22 cellular contexts compared by ENCODE assay signal in the genomic region with DNA sequence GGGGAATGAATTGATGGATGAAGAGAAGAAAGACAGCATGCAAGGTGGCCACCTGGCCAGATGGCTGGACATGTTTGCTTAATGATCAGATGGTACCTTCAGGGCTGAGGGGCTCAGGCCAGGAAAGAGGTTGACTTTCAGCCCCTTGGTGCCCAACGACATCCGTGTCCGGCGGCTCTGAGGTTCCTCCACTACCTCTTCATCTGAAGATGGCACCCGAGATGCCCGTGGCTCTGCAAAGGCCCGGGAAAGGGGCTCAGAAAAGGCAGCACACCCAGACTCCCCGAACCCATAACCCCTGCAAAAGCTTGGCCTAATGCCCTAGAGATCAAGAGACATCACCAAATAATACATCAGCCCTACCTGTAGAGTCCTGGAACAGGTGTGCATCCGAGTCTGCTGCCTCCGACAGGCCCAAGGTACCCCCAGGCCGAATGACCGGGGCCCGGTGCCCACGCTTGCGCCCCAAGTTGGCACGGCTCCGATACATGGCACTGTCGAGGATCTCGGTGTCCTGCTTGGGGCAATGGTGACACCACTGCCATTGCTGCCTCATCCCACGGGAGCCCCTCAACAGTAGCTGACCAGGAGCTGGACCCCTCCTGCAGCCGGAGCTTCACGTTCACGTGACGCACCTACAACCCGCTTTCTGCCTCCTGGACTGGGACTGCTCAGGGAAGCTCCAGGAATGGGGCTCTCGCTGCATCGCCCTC. TPM values are rescaled to one million over a fixed set of nuclear protein-coding genes. Genes with fewer than 3 reads are reported as not detected.
DNase-seq lines count a peak whose midpoint lies in the region; TF ChIP-seq lines count a peak whose summit lies in the region.
"Had no signal": no experiment of that assay in that cellular context is flagged by ENCODE, and none has a peak within 500 bp of the region (broad histone marks: within the 10 kb centered on the region; RNA-seq: fewer than 3 reads in every experiment).

No MANE protein-coding gene starts in this region.

- DNase-seq in A673 (ENCODE audit: low spot score) (no peak), GM13977 (ENCODE audit: low spot score) (peak; percentile 16), endothelial cell (ENCODE audit: low spot score) (no peak), neuronal stem cell (ENCODE audit: low spot score) (no peak), SJCRH30 (no peak), mesenteric fat pad (ENCODE audit: low spot score) (no peak), NCI-H2196 treated with DMSO at 0.1 percent for 48 hours (lab: John Stamatoyannopoulos, UW; ENCODE audit: unreplicated experiment) (no peak)
- DNase-seq: BE2C, EL, GF-D8, GM23248, HCEC 1CT, KG1, NCI-H1105, NCI-H146, NCI-H2029 treated with DMSO at 0.1 percent for 48 hours, NCI-H345, NCI-H524, NCI-H82 had no signal

- POLR2A ChIA-PET in A673 (lab: Charles Lee; ENCODE audit: low non-redundant PET), result interaction anchor here (0.6 kb wide), 1 partner anchor 53 kb away, joined by 5 read pairs; no protein-coding TSS in a partner anchor

- intact Hi-C loops in A673 (cut with micrococcal nuclease; ENCODE audit: unreplicated experiment), result no loop called here

- peaks cover 18% of the 10 kb centered on the region for H3K27me3 Mint-ChIP-seq in endothelial cell (ENCODE audit: unreplicated experiment)

- no peak for TF ChIP-seq CTCF in A673 (conservative IDR thresholded peaks at IDR 0.05; ENCODE audit: low read depth, low read length)
- TF ChIP-seq CTCF in GM13977 (IDR thresholded peaks at IDR 0.05; ENCODE audit: extremely low read depth, insufficient read depth, missing control alignments), result no peak
- no peak for TF ChIP-seq CTCF in endothelial cell (IDR thresholded peaks at IDR 0.05; ENCODE audit: unreplicated experiment)

- H3K4me2 ChIP-seq in neuronal stem cell (ENCODE audit: insufficient read depth, low read length, poor library complexity, severe bottlenecking), result no peak overlapping the region
- H3K4me2 ChIP-seq: A549 had no signal

- no peak overlapping the region for H2BK12ac ChIP-seq in neuronal stem cell (ENCODE audit: low read length)

- H3K23ac ChIP-seq in neuronal stem cell (ENCODE audit: low read depth, low read length, poor library complexity), result no peak overlapping the region

- H3K27ac ChIP-seq in A673 (ENCODE audit: low read depth, low read length, poor library complexity, severe bottlenecking) (no peak overlapping the region), neuronal stem cell (replicated peaks; ENCODE audit: low read length) (no peak overlapping the region), SJCRH30 (no peak overlapping the region)
- H3K27ac ChIP-seq: A549, GM23248, HL-60 had no signal

- peak overlapping the region; percentile 84 for H3K4me3 Mint-ChIP-seq in endothelial cell (ENCODE audit: unreplicated experiment)

- H2AFZ ChIP-seq in neuronal stem cell (ENCODE audit: low read length), result no peak overlapping the region
- H2AFZ ChIP-seq: GM23248 had no signal

- peaks cover 59% of the 10 kb centered on the region for H3K36me3 Mint-ChIP-seq in endothelial cell (ENCODE audit: low read depth, unreplicated experiment)

- no peak overlapping the region for H2BK120ac ChIP-seq in neuronal stem cell (ENCODE audit: low read depth, low read length)

- CTCF ChIA-PET in A673 (lab: Charles Lee), result no interaction called here

- peaks cover 11% of the 10 kb centered on the region for H3K9me3 ChIP-seq in A673 (ENCODE audit: low read depth, low read length, poor library complexity, severe bottlenecking)
- H3K9me3 ChIP-seq in neuronal stem cell (replicated peaks in 1 of 2; ENCODE audit: control insufficient read depth in 2 of 2, insufficient read depth in 1 of 2, low read depth in 1 of 2, low read length in 2 of 2), result peaks cover 16 to 20% of the 10 kb centered on the region in 2 donors
- peaks cover 4% of the 10 kb centered on the region; the same call in 1 of the 2 replicates for H3K9me3 ChIP-seq in SJCRH30 (replicated peaks)
- H3K9me3 ChIP-seq: BE2C had no signal

- H3K9me3 Mint-ChIP-seq in endothelial cell (ENCODE audit: unreplicated experiment), result no peaks in the 10 kb centered on the region

- TSS peak; percentile 6 for BruUV-seq in A673 (replicated peaks; lab: Mats Ljungman, UMichigan)

- H4K8ac ChIP-seq in neuronal stem cell (ENCODE audit: low read depth, low read length), result no peak overlapping the region

- H3K18ac ChIP-seq in neuronal stem cell (ENCODE audit: low read length), result no peak overlapping the region

- no peak overlapping the region for H3K27ac Mint-ChIP-seq in endothelial cell (ENCODE audit: unreplicated experiment)

- H2AK5ac ChIP-seq in neuronal stem cell (ENCODE audit: low read depth, low read length), result no peak overlapping the region

- H3K4me3 ChIP-seq in A673 (ENCODE audit: low read depth, low read length, poor library complexity, severe bottlenecking), result no peak overlapping the region
- H3K4me3 ChIP-seq in neuronal stem cell (ENCODE audit: low read length in 2 of 2), result no peak overlapping the region
- no peak overlapping the region for H3K4me3 ChIP-seq in SJCRH30
- H3K4me3 ChIP-seq: A549, GM23248 had no signal

- H3K4me1 Mint-ChIP-seq in endothelial cell (ENCODE audit: unreplicated experiment), result peaks cover 13% of the 10 kb centered on the region

- H3K4ac ChIP-seq in neuronal stem cell (ENCODE audit: low read length), result no peak overlapping the region

- H3K9ac ChIP-seq in neuronal stem cell (ENCODE audit: low read depth, low read length, poor library complexity), result peak overlapping the region; percentile 54
- H3K9ac ChIP-seq: GM23248 had no signal

- no peak overlapping the region for H2BK15ac ChIP-seq in neuronal stem cell (ENCODE audit: low read length)

- WGBS in neuronal stem cell (ENCODE audit: extremely low coverage in 2 of 2, insufficient read length in 2 of 2, insufficient replicate concordance in 1 of 2), 2 donors, result no CpG with 5 or more reads among the region's 27 CpGs

- no peak overlapping the region for H4K91ac ChIP-seq in neuronal stem cell (ENCODE audit: low read depth, low read length, poor library complexity)

- H2BK5ac ChIP-seq in neuronal stem cell (ENCODE audit: low read length), result peak overlapping the region; percentile 42

- H3K4me1 ChIP-seq in A673 (ENCODE audit: insufficient read depth, low read length, poor library complexity, severe bottlenecking) (no peaks in the 10 kb centered on the region), neuronal stem cell (ENCODE audit: control insufficient read depth in 2 of 2, insufficient read depth in 1 of 2, low read depth in 1 of 2, low read length in 2 of 2) (no peaks in the 10 kb centered on the region), SJCRH30 (0 out of 2 replicates have a peak, but pooled peaks cover 4% of the 10 kb centered on the region)
- H3K4me1 ChIP-seq: BE2C had no signal

- H3K27me3 ChIP-seq in A673 (replicated peaks; ENCODE audit: insufficient read depth, low read depth, low read length, poor library complexity) (no peaks in the 10 kb centered on the region), neuronal stem cell (ENCODE audit: control insufficient read depth in 3 of 3, insufficient read depth in 3 of 3, low read depth in 1 of 3, low read length in 3 of 3) (no peaks in the 10 kb centered on the region), SJCRH30 (no peaks in the 10 kb centered on the region)
- H3K27me3 ChIP-seq: BE2C had no signal

- H3K36me3 ChIP-seq in A673 (ENCODE audit: insufficient read depth, low read length, poor library complexity, severe bottlenecking) (peaks cover 51% of the 10 kb centered on the region), neuronal stem cell (replicated peaks in 1 of 2; ENCODE audit: control insufficient read depth in 2 of 2, insufficient read depth in 2 of 2, low read length in 2 of 2) (peaks cover 50 to 91% of the 10 kb centered on the region in 2 donors), SJCRH30 (peaks cover 74% of the 10 kb centered on the region)

- in situ Hi-C loops in GM13977 (cut with MboI; ENCODE audit: low pct_unique_long_range_greater_than_20kb, low sequenced_read_pairs, unreplicated experiment), result no loop called here

- no peak overlapping the region for H3K14ac ChIP-seq in neuronal stem cell (ENCODE audit: low read length)

- H3K79me1 ChIP-seq in neuronal stem cell (ENCODE audit: low read depth, low read length), result peaks cover 8% of the 10 kb centered on the region

RNA-seq across cellular contexts. Expression of a gene that starts 22.9 kb away (rescaled TPM):
- total RNA-seq in A673 (2021) (80.4 and 88.8 TPM in 2 replicates), endothelial cell (ENCODE audit: unreplicated experiment) (122 TPM), mesenteric fat pad (236 TPM)
- polyA plus RNA-seq in neuronal stem cell (2013, experiment 1 of 2), result 77.7 TPM
- polyA plus RNA-seq in neuronal stem cell (2013, experiment 2 of 2), result 73.2 TPM
- total RNA-seq in SJCRH30 (2014; rRNA removed; shearing (Covaris generic)), result 53.5 and 70.9 TPM in 2 replicates

RNA-seq across cellular contexts. Expression of a gene that starts 33.8 kb away (rescaled TPM):
- total RNA-seq in A673 (2021), result 393 and 399 TPM in 2 replicates
- 134 TPM for total RNA-seq in endothelial cell (ENCODE audit: unreplicated experiment)
- 208 TPM for polyA plus RNA-seq in neuronal stem cell (2013, experiment 1 of 2)
- 198 TPM for polyA plus RNA-seq in neuronal stem cell (2013, experiment 2 of 2)
- total RNA-seq in SJCRH30 (2014; rRNA removed; shearing (Covaris generic)), result 248 and 249 TPM in 2 replicates
- 54.0 TPM for total RNA-seq in mesenteric fat pad

RNA-seq across cellular contexts. Expression of a gene that starts 36.3 kb away (rescaled TPM):
- total RNA-seq in A673 (2021) (not detected in 2 replicates), endothelial cell (ENCODE audit: unreplicated experiment) (0.23 TPM), mesenteric fat pad (not detected)
- polyA plus RNA-seq in neuronal stem cell (2013, experiment 1 of 2), result 2.9 TPM
- 2.7 TPM for polyA plus RNA-seq in neuronal stem cell (2013, experiment 2 of 2)
- total RNA-seq in SJCRH30 (2014; rRNA removed; shearing (Covaris generic)), result not detected in 2 replicates
- total RNA-seq: GM23248, HT-29 had no signal
